In the genomic region with DNA sequence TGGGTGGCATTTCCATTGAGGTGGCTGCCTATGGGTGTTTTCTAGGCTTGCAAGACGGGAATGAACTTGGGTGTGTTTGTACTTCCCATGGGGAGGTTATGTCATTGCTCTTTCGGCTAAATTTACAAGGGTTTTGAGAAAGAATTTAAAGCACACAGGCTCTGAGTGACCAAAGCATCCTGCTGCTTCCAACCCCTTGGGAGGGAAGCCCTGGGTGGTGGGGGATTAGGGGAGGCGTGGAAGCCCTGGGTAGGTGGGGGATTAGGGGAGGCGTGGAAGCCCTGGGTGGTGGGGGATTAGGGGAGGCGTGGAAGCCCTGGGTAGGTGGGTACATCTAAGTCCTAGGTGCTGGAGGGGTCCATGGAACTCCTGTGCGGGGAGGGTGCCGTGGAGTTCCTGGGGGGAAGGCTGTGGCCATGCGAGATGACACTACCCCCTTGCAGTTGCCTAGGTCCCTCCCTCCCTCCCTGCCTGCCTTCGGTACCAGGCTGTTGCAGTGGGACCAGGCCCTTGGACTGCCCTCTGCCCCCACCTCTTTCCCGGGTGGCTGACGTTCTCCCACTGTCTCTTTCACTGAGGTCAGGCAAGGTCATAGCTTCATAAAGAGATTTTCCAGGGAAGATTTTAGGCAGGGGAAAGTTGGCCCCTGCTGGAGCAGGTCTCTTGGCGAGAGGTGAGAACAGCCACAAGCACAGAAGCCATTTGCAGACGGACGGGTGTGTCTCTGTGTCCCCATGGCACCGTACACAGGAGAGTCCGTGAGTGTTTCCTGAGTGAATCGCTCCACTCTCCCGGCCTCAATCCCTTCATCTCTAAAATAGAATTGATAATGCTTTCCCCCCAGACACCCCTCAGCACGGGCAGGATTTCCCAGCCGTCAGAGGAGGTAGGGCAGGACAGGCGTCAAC, we compare ENCODE assay signal across 1 cellular context.
TF ChIP-seq lines count a peak whose summit lies in the region.

No MANE protein-coding gene starts in this region.

TF ChIP-seq in WTC11, 78 proteins besides CTCF, POLR2A, EP300 and RAD21 (continued from another document):
- no peak for TF ChIP-seq ZNF121 (CRISPR knock-in tag; IDR thresholded peaks at IDR 0.05)
- TF ChIP-seq FOXJ3 (CRISPR knock-in tag; IDR thresholded peaks at IDR 0.05; ENCODE audit: borderline replicate concordance) = no peak
- TF ChIP-seq PRDM15 (CRISPR knock-in tag; IDR thresholded peaks at IDR 0.05) = no peak
- TF ChIP-seq SOX15 (CRISPR knock-in tag; IDR thresholded peaks at IDR 0.05) = no peak
- TF ChIP-seq, protein P1, sequence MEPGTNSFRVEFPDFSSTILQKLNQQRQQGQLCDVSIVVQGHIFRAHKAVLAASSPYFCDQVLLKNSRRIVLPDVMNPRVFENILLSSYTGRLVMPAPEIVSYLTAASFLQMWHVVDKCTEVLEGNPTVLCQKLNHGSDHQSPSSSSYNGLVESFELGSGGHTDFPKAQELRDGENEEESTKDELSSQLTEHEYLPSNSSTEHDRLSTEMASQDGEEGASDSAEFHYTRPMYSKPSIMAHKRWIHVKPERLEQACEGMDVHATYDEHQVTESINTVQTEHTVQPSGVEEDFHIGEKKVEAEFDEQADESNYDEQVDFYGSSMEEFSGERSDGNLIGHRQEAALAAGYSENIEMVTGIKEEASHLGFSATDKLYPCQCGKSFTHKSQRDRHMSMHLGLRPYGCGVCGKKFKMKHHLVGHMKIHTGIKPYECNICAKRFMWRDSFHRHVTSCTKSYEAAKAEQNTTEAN (CRISPR knock-in tag; IDR thresholded peaks at IDR 0.05) = no peak
- no peak for TF ChIP-seq PRRX2 (CRISPR knock-in tag; IDR thresholded peaks at IDR 0.05)
- TF ChIP-seq ZNF512 (CRISPR knock-in tag; IDR thresholded peaks at IDR 0.05; ENCODE audit: borderline replicate concordance) = no peak
